Comparison of ENCODE assay signal across 30 cellular contexts in the genomic region with DNA sequence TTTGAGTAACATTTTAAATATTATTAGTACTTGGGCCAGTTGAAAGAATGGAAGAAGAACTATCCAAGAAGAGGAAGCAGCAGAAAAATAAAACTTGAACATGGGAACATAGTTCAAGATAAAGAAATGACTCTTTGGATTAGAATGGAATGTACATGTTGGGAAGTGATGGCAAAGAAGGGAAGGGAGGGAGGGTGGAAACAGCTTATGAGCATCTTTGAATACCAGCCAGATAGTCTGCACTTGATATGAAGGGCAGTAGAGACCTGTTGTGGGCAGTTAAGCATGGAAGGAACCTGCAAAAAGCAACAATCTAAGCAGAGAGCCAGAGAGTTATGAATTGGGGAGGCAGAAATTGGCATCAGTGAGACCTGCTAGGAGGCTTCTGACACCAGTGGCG. TPM values are rescaled to one million over a fixed set of nuclear protein-coding genes. Genes with fewer than 3 reads are reported as not detected.
"Had no signal": no experiment of that assay in that cellular context is flagged by ENCODE, and none has a peak within 500 bp of the region (broad histone marks: within the 10 kb centered on the region; RNA-seq: fewer than 3 reads in every experiment).

No MANE protein-coding gene starts in this region.

- H2AFZ ChIP-seq: parathyroid adenoma had no signal

- H3K9me3 Mint-ChIP-seq: activated CD4-positive, alpha-beta memory T cell treated with anti-CD3 and anti-CD28 coated beads, Interleukin-2, amount 10 ng/mL, durations not matched to agents 7 days and 5 days; activated naive CD4-positive, alpha-beta T cell treated with anti-CD3 and anti-CD28 coated beads for 36 hours; activated naive CD8-positive, alpha-beta T cell treated with anti-CD3 and anti-CD28 coated beads, Interleukin-2, amount 10 ng/mL, durations not matched to agents 7 days and 5 days; activated T-cell treated with anti-CD3 and anti-CD28 coated beads, Interleukin-2, amount 50 U/mL, for 72 hours; natural killer cell treated with Interleukin-12 subunit alpha and Interleukin-12 subunit beta and Interleukin-15 and Interleukin-18, amount 100 ng/mL, for 72 hours; stimulated activated naive CD8-positive, alpha-beta T cell treated with anti-CD3 and anti-CD28 coated beads, Interleukin-15, Interleukin-2, amounts not matched to agents 100 ng/mL and 50 ng/mL, for 24 hours had no signal

- H3K4me1 ChIP-seq: body of pancreas, gastroesophageal sphincter, parathyroid adenoma, tibial artery had no signal

- ATAC-seq: activated CD4-positive, CD25-positive, alpha-beta regulatory T cell treated with anti-CD3 and anti-CD28 coated beads, Interleukin-2, amount 50 U/mL, for 24 hours; activated T-cell treated with anti-CD3 and anti-CD28 coated beads, Interleukin-2, amount 50 U/mL, for 72 hours; body of pancreas; gastroesophageal sphincter; left ventricle myocardium superior; natural killer cell treated with Interleukin-12 subunit alpha and Interleukin-12 subunit beta and Interleukin-15 and Interleukin-18, amount 100 ng/mL, for 72 hours; right cardiac atrium had no signal

- H3K27ac ChIP-seq: body of pancreas, gastroesophageal sphincter, neutrophil, parathyroid adenoma, tibial artery had no signal

- H3K9me3 ChIP-seq: body of pancreas, gastroesophageal sphincter, neutrophil, tibial artery had no signal

- H3K27me3 ChIP-seq: body of pancreas, gastroesophageal sphincter, neutrophil, tibial artery had no signal

- FAIRE-seq: colon, islet of Langerhans had no signal

- DNase-seq: activated CD4-positive, alpha-beta memory T cell treated with anti-CD3 and anti-CD28 coated beads, Interleukin-2, amount 10 ng/mL, durations not matched to agents 7 days and 5 days; activated CD4-positive, alpha-beta T cell treated with anti-CD3 and anti-CD28 coated beads, Interleukin-2, amount 10 ng/mL, durations not matched to agents 24 days and 14 days; activated effector memory CD4-positive, alpha-beta T cell treated with Interleukin-2 at 50 U/mL for 16 hours; activated naive CD4-positive, alpha-beta T cell treated with anti-CD3 and anti-CD28 coated beads for 36 hours; activated naive CD8-positive, alpha-beta T cell treated with anti-CD3 and anti-CD28 coated beads, Interleukin-2, amount 10 ng/mL, durations not matched to agents 7 days and 5 days; activated T-cell treated with anti-CD3 and anti-CD28 coated beads, Interleukin-2, amount 50 U/mL, for 72 hours; body of pancreas; caudate nucleus; effector memory CD4-positive, alpha-beta T cell; head of caudate nucleus; hypothalamus; left ventricle myocardium superior; mammary epithelial cell; midbrain; right cardiac atrium; stimulated activated CD4-positive, alpha-beta T cell treated with anti-CD3 and anti-CD28 coated beads, Interleukin-12 subunit alpha, Interleukin-12 subunit beta, amount 100 ng/mL, for 4 hours; tibial artery had no signal

- H3K27ac Mint-ChIP-seq: activated CD4-positive, alpha-beta memory T cell treated with anti-CD3 and anti-CD28 coated beads, Interleukin-2, amount 10 ng/mL, durations not matched to agents 7 days and 5 days; activated naive CD4-positive, alpha-beta T cell treated with anti-CD3 and anti-CD28 coated beads for 36 hours; activated naive CD8-positive, alpha-beta T cell treated with anti-CD3 and anti-CD28 coated beads, Interleukin-2, amount 10 ng/mL, durations not matched to agents 7 days and 5 days; activated T-cell treated with anti-CD3 and anti-CD28 coated beads, Interleukin-2, amount 50 U/mL, for 72 hours; stimulated activated naive CD8-positive, alpha-beta T cell treated with anti-CD3 and anti-CD28 coated beads, Interleukin-15, Interleukin-2, amounts not matched to agents 100 ng/mL and 50 ng/mL, for 24 hours had no signal

- H3K9ac ChIP-seq: parathyroid adenoma had no signal

- H3K79me2 ChIP-seq: parathyroid adenoma had no signal

- H3K4me3 Mint-ChIP-seq: activated CD4-positive, alpha-beta memory T cell treated with anti-CD3 and anti-CD28 coated beads, Interleukin-2, amount 10 ng/mL, durations not matched to agents 7 days and 5 days; activated CD4-positive, alpha-beta T cell treated with anti-CD3 and anti-CD28 coated beads, Interleukin-2, amount 10 ng/mL, durations not matched to agents 24 days and 14 days; activated naive CD4-positive, alpha-beta T cell treated with anti-CD3 and anti-CD28 coated beads for 36 hours; activated naive CD8-positive, alpha-beta T cell treated with anti-CD3 and anti-CD28 coated beads, Interleukin-2, amount 10 ng/mL, durations not matched to agents 7 days and 5 days; activated T-cell treated with anti-CD3 and anti-CD28 coated beads, Interleukin-2, amount 50 U/mL, for 72 hours; natural killer cell treated with Interleukin-12 subunit alpha and Interleukin-12 subunit beta and Interleukin-15 and Interleukin-18, amount 100 ng/mL, for 72 hours; stimulated activated naive CD8-positive, alpha-beta T cell treated with anti-CD3 and anti-CD28 coated beads, Interleukin-15, Interleukin-2, amounts not matched to agents 100 ng/mL and 50 ng/mL, for 24 hours had no signal

- H3K36me3 ChIP-seq: gastroesophageal sphincter, neutrophil, tibial artery had no signal

- H3K4me3 ChIP-seq: body of pancreas, gastroesophageal sphincter, tibial artery had no signal

RNA-seq across cellular contexts. Expression of a gene that starts 10.0 kb away (rescaled TPM):
- total RNA-seq: activated naive CD8-positive, alpha-beta T cell treated with anti-CD3 and anti-CD28 coated beads, Interleukin-2, amount 10 ng/mL, durations not matched to agents 7 days and 5 days; body of pancreas; dermis microvascular lymphatic vessel endothelial cell; gastroesophageal sphincter; left ventricle myocardium superior; mammary epithelial cell; pulmonary artery endothelial cell; right cardiac atrium; skeletal muscle tissue; T-helper 2 cell treated with Interferon-gamma antibody and Interleukin-4, amounts not matched to agents 100 ng/mL and 5 ng/mL, for 36 hours; urinary bladder had no signal
- polyA plus RNA-seq: mammary epithelial cell, right cardiac atrium, urinary bladder had no signal

RNA-seq across cellular contexts. Expression of a gene that starts 37.8 kb away (rescaled TPM):
- total RNA-seq: activated naive CD8-positive, alpha-beta T cell treated with anti-CD3 and anti-CD28 coated beads, Interleukin-2, amount 10 ng/mL, durations not matched to agents 7 days and 5 days; body of pancreas; dermis microvascular lymphatic vessel endothelial cell; gastroesophageal sphincter; left ventricle myocardium superior; mammary epithelial cell; pulmonary artery endothelial cell; right cardiac atrium; skeletal muscle tissue; urinary bladder had no signal
- polyA plus RNA-seq: mammary epithelial cell, right cardiac atrium had no signal
